In genomic region chr4:21915761-21916160, GRCh38 we compare ENCODE assay signal across 36 cellular contexts. TPM values are rescaled to one million over a fixed set of nuclear protein-coding genes. Genes with fewer than 3 reads are reported as not detected.
"Had no signal": no experiment of that assay in that cellular context is flagged by ENCODE, and none has a peak within 500 bp of the region (broad histone marks: within the 10 kb centered on the region; RNA-seq: fewer than 3 reads in every experiment).

No MANE protein-coding gene starts in this region.

- H3K36me3 Mint-ChIP-seq: activated CD8-positive, alpha-beta memory T cell treated with anti-CD3 and anti-CD28 coated beads, Interleukin-2, amount 10 ng/mL, durations not matched to agents 7 days and 5 days; activated naive CD8-positive, alpha-beta T cell treated with anti-CD3 and anti-CD28 coated beads for 36 hours had no signal

- H3K4me1 Mint-ChIP-seq: activated B cell treated with CpG ODN at 0.5 μM for 24 hours; activated CD4-positive, alpha-beta memory T cell treated with anti-CD3 and anti-CD28 coated beads, Interleukin-2, amount 10 ng/mL, durations not matched to agents 7 days and 5 days; activated CD8-positive, alpha-beta memory T cell treated with anti-CD3 and anti-CD28 coated beads, Interleukin-2, amount 10 ng/mL, durations not matched to agents 7 days and 5 days; activated naive CD8-positive, alpha-beta T cell treated with anti-CD3 and anti-CD28 coated beads for 36 hours had no signal

- H3K27me3 Mint-ChIP-seq: activated B cell treated with CpG ODN at 0.5 μM for 24 hours; activated CD4-positive, alpha-beta memory T cell treated with anti-CD3 and anti-CD28 coated beads, Interleukin-2, amount 10 ng/mL, durations not matched to agents 7 days and 5 days; activated CD8-positive, alpha-beta memory T cell treated with anti-CD3 and anti-CD28 coated beads, Interleukin-2, amount 10 ng/mL, durations not matched to agents 7 days and 5 days; activated naive CD8-positive, alpha-beta T cell treated with anti-CD3 and anti-CD28 coated beads for 36 hours had no signal

- H3K27me3 ChIP-seq: brain microvascular endothelial cell had no signal

- H3K27ac Mint-ChIP-seq: activated B cell treated with CpG ODN at 0.5 μM for 24 hours; activated CD4-positive, alpha-beta memory T cell treated with anti-CD3 and anti-CD28 coated beads, Interleukin-2, amount 10 ng/mL, durations not matched to agents 7 days and 5 days; activated CD8-positive, alpha-beta memory T cell treated with anti-CD3 and anti-CD28 coated beads, Interleukin-2, amount 10 ng/mL, durations not matched to agents 7 days and 5 days; activated naive CD8-positive, alpha-beta T cell treated with anti-CD3 and anti-CD28 coated beads for 36 hours had no signal

- H3K9me3 Mint-ChIP-seq: activated B cell treated with CpG ODN at 0.5 μM for 24 hours; activated naive CD8-positive, alpha-beta T cell treated with anti-CD3 and anti-CD28 coated beads for 36 hours had no signal

- DNase-seq: activated B cell treated with CpG ODN at 0.5 μM for 24 hours; activated CD4-positive, alpha-beta memory T cell treated with anti-CD3 and anti-CD28 coated beads, Interleukin-2, amount 10 ng/mL, durations not matched to agents 7 days and 5 days; activated CD4-positive, alpha-beta T cell treated with anti-CD3 and anti-CD28 coated beads for 4 hours; activated CD4-positive, CD25-positive, alpha-beta regulatory T cell treated with anti-CD3 and anti-CD28 coated beads, Interleukin-2, amount 50 U/mL, for 72 hours; activated CD8-positive, alpha-beta memory T cell treated with anti-CD3 and anti-CD28 coated beads for 24 hours; activated CD8-positive, alpha-beta memory T cell treated with anti-CD3 and anti-CD28 coated beads, Interleukin-2, amount 10 ng/mL, durations not matched to agents 7 days and 5 days; activated CD8-positive, alpha-beta memory T cell treated with anti-CD3 and anti-CD28 coated beads, Interleukin-2, amount 50 U/mL, for 48 hours; activated effector memory CD4-positive, alpha-beta T cell treated with Interleukin-2 at 50 U/mL for 16 hours; activated naive CD4-positive, alpha-beta T cell treated with anti-CD3 and anti-CD28 coated beads, Interleukin-2, amount 50 U/mL, for 16 hours; activated naive CD8-positive, alpha-beta T cell treated with anti-CD3 and anti-CD28 coated beads for 36 hours; activated T-cell treated with anti-CD3 and anti-CD28 coated beads, Interleukin-2, amount 50 U/mL, for 48 hours; amniotic stem cell; aorta; brain microvascular endothelial cell; central memory CD4-positive, alpha-beta T cell; NCI-H1436; NCI-H1694; NCI-H1930; NCI-H2081 treated with DMSO at 0.1 percent for 48 hours; NCI-H2171; NCI-H2227 treated with DMSO at 0.1 percent for 48 hours; NCI-H446; NCI-H510A treated with DMSO at 0.1 percent for 48 hours; NCI-H526 treated with DMSO at 0.1 percent for 48 hours; NCI-H774; PC-9; SIG-M5; SW 1271; T-helper 1 cell; T-helper 2 cell; T-helper 9 cell had no signal

- H3K27ac ChIP-seq: brain microvascular endothelial cell, KMS-11, PC-9, RWPE1, VCaP had no signal

- H3K4me3 ChIP-seq: PC-9 had no signal

- H3K36me3 ChIP-seq: brain microvascular endothelial cell had no signal

- H3K4me3 Mint-ChIP-seq: activated B cell treated with CpG ODN at 0.5 μM for 24 hours; activated CD4-positive, alpha-beta memory T cell treated with anti-CD3 and anti-CD28 coated beads, Interleukin-2, amount 10 ng/mL, durations not matched to agents 7 days and 5 days; activated CD8-positive, alpha-beta memory T cell treated with anti-CD3 and anti-CD28 coated beads, Interleukin-2, amount 10 ng/mL, durations not matched to agents 7 days and 5 days; activated naive CD8-positive, alpha-beta T cell treated with anti-CD3 and anti-CD28 coated beads for 36 hours had no signal

RNA-seq across cellular contexts. Expression of gene KCNIP4, which starts 32.8 kb away (rescaled TPM):
- total RNA-seq: activated B cell treated with CpG ODN at 0.5 μM for 24 hours; activated CD4-positive, alpha-beta memory T cell treated with anti-CD3 and anti-CD28 coated beads, Interleukin-2, amount 10 ng/mL, durations not matched to agents 7 days and 5 days; activated CD8-positive, alpha-beta memory T cell treated with anti-CD3 and anti-CD28 coated beads, Interleukin-2, amount 10 ng/mL, durations not matched to agents 7 days and 5 days; activated naive CD8-positive, alpha-beta T cell treated with anti-CD3 and anti-CD28 coated beads for 36 hours; aorta; OCI-LY7; PC-9; Right ventricle myocardium inferior had no signal
- polyA plus RNA-seq: aorta had no signal
